In the genomic region with DNA sequence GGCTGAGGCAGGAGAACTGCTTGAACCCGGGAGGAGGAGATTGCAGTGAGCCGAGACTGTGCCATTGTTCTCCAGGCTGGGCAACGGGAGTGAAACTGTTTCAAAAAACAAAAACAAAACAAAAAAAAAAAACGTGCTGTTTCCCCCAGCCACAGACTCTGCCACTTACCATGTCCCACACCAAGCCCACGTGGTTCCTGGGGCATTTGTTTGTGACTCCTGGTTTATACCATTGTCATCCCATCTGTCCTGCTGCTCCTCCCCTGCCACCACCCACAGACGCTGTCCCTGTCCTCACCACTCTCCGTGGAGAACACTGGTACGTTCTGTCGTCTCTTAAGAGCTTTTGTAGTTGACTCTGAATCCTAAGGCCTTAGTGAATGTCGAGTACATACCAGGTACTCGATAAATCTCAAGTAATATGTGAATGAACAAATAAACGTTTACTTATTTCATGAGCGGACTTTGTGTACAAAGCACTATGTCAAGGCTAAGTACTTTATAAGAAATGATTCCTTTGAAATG, we compare ENCODE assay signal across 2 cellular contexts.
TF ChIP-seq lines count a peak whose summit lies in the region.

No MANE protein-coding gene starts in this region.

TF ChIP-seq in IMR-90, 13 proteins besides CTCF, POLR2A, EP300 and RAD21:
- TF ChIP-seq, protein P1, sequence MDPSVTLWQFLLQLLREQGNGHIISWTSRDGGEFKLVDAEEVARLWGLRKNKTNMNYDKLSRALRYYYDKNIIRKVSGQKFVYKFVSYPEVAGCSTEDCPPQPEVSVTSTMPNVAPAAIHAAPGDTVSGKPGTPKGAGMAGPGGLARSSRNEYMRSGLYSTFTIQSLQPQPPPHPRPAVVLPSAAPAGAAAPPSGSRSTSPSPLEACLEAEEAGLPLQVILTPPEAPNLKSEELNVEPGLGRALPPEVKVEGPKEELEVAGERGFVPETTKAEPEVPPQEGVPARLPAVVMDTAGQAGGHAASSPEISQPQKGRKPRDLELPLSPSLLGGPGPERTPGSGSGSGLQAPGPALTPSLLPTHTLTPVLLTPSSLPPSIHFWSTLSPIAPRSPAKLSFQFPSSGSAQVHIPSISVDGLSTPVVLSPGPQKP (IDR thresholded peaks at IDR 0.05; ENCODE audit: borderline replicate concordance, low read depth, low read length), result no peak
- TF ChIP-seq BHLHE40 (IDR thresholded peaks at IDR 0.05; ENCODE audit: low read depth, low read length), result no peak
- no peak for TF ChIP-seq CEBPB (IDR thresholded peaks at IDR 0.05; ENCODE audit: low read depth, low read length)
- no peak for TF ChIP-seq MAFK (IDR thresholded peaks at IDR 0.05; ENCODE audit: low read depth, low read length)
- no peak for TF ChIP-seq CHD1 (IDR thresholded peaks at IDR 0.05; ENCODE audit: low read depth, low read length)
- TF ChIP-seq RFX5 (IDR thresholded peaks at IDR 0.05; ENCODE audit: low read depth, low read length), result no peak

TF ChIP-seq in H1, 55 proteins besides CTCF, POLR2A, EP300 and RAD21:
- TF ChIP-seq SP1 (IDR thresholded peaks at IDR 0.05; ENCODE audit: low read depth, low read length) (no peak), SAP30 (IDR thresholded peaks at IDR 0.05; ENCODE audit: insufficient read depth, insufficient replicate concordance, low read length) (no peak), YY1 (IDR thresholded peaks at IDR 0.05; ENCODE audit: low read depth, low read length) (no peak), EZH2 (IDR thresholded peaks at IDR 0.05; ENCODE audit: low read depth, low read length, severe bottlenecking) (no peak), RBBP5 (IDR thresholded peaks at IDR 0.05; ENCODE audit: borderline replicate concordance, low read depth, low read length) (no peak), BACH1 (IDR thresholded peaks at IDR 0.05; ENCODE audit: low read length) (no peak), PHF8 (conservative IDR thresholded peaks at IDR 0.05; ENCODE audit: low read depth, low read length) (no peak), TAF1 (IDR thresholded peaks at IDR 0.05; ENCODE audit: low read depth, low read length) (no peak), KDM5A (IDR thresholded peaks at IDR 0.05; ENCODE audit: low read length) (no peak), EGR1 (IDR thresholded peaks at IDR 0.05; ENCODE audit: borderline replicate concordance, low read depth, low read length) (no peak)
- TF ChIP-seq, protein P2, sequence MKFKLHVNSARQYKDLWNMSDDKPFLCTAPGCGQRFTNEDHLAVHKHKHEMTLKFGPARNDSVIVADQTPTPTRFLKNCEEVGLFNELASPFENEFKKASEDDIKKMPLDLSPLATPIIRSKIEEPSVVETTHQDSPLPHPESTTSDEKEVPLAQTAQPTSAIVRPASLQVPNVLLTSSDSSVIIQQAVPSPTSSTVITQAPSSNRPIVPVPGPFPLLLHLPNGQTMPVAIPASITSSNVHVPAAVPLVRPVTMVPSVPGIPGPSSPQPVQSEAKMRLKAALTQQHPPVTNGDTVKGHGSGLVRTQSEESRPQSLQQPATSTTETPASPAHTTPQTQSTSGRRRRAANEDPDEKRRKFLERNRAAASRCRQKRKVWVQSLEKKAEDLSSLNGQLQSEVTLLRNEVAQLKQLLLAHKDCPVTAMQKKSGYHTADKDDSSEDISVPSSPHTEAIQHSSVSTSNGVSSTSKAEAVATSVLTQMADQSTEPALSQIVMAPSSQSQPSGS (IDR thresholded peaks at IDR 0.05; ENCODE audit: low read length), result no peak
- TF ChIP-seq, protein P3, sequence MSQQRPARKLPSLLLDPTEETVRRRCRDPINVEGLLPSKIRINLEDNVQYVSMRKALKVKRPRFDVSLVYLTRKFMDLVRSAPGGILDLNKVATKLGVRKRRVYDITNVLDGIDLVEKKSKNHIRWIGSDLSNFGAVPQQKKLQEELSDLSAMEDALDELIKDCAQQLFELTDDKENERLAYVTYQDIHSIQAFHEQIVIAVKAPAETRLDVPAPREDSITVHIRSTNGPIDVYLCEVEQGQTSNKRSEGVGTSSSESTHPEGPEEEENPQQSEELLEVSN (IDR thresholded peaks at IDR 0.05), result no peak
- TF ChIP-seq, protein P4, sequence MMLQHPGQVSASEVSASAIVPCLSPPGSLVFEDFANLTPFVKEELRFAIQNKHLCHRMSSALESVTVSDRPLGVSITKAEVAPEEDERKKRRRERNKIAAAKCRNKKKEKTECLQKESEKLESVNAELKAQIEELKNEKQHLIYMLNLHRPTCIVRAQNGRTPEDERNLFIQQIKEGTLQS (IDR thresholded peaks at IDR 0.05; ENCODE audit: insufficient read depth, low read depth, low read length), result no peak
